In genomic region chr2:170090229-170090628, GRCh38 we compare ENCODE assay signal across 20 cellular contexts.
DNase-seq lines count a peak whose midpoint lies in the region; ATAC-seq, FAIRE-seq and TF ChIP-seq lines count a peak whose summit lies in the region.
"Had no signal": no experiment of that assay in that cellular context is flagged by ENCODE, and none has a peak within 500 bp of the region (broad histone marks: within the 10 kb centered on the region; RNA-seq: fewer than 3 reads in every experiment).

No MANE protein-coding gene starts in this region.

- H3K27me3 Mint-ChIP-seq in activated T-cell treated with anti-CD3 and anti-CD28 coated beads, Interleukin-2, amount 50 U/mL, for 72 hours (ENCODE audit: low read depth) = no peaks in the 10 kb centered on the region
- H3K27me3 Mint-ChIP-seq: CD4-positive, alpha-beta memory T cell; IgD-negative memory B cell had no signal

- H3K4me1 ChIP-seq in GM12878 (ENCODE audit: control insufficient read depth, insufficient read depth, low read length) (no peaks in the 10 kb centered on the region), endothelial cell of umbilical vein (ENCODE audit: control insufficient read depth, extremely low read depth, insufficient read depth, low read length) (peaks cover 5% of the 10 kb centered on the region), MM.1S (ENCODE audit: low read length) (no peaks in the 10 kb centered on the region)
- H3K4me1 ChIP-seq: BLaER1 had no signal

- no peaks in the 10 kb centered on the region for H3K4me1 Mint-ChIP-seq in activated T-cell treated with anti-CD3 and anti-CD28 coated beads, Interleukin-2, amount 50 U/mL, for 72 hours (ENCODE audit: low read depth)
- H3K4me1 Mint-ChIP-seq: CD14-positive monocyte; CD4-positive, alpha-beta memory T cell; IgD-negative memory B cell had no signal

- H3K9me2 ChIP-seq in MM.1S (replicated peaks; ENCODE audit: insufficient read depth, low read length) = no peaks in the 10 kb centered on the region

- H3K27ac Mint-ChIP-seq in activated T-cell treated with anti-CD3 and anti-CD28 coated beads, Interleukin-2, amount 50 U/mL, for 72 hours = peak overlapping the region; percentile 27
- H3K27ac Mint-ChIP-seq: CD4-positive, alpha-beta memory T cell; IgD-negative memory B cell had no signal

- H4K20me1 ChIP-seq in GM12878 (ENCODE audit: control insufficient read depth, insufficient read depth) (no peaks in the 10 kb centered on the region), endothelial cell of umbilical vein (replicated peaks; ENCODE audit: control insufficient read depth, extremely low read depth, insufficient read depth, low read length) (no peaks in the 10 kb centered on the region), MM.1S (ENCODE audit: insufficient read depth, low read length) (no peaks in the 10 kb centered on the region)
- H4K20me1 ChIP-seq: BLaER1 had no signal

- intact Hi-C loops in GM12878 (cut with micrococcal nuclease; ENCODE audit: unreplicated experiment) (loop anchor here (10.0 kb wide), 2 partner anchors 65 to 125 kb away; no protein-coding TSS in a partner anchor), endothelial cell of umbilical vein (cut with micrococcal nuclease) (no loop called here)

- dilution Hi-C loops in endothelial cell of umbilical vein (cut with MboI; ENCODE audit: extremely low pct_ligation_motif_present, low sequenced_read_pairs) = no loop called here

- H3K27me3 ChIP-seq in GM12878 (replicated peaks in 1 of 2; ENCODE audit: control insufficient read depth in 2 of 2, insufficient read depth in 2 of 2, low read length in 1 of 2) (no peaks in the 10 kb centered on the region), endothelial cell of umbilical vein (ENCODE audit: control insufficient read depth in 2 of 2, insufficient read depth in 2 of 2, low read length in 2 of 2) (no peaks in the 10 kb centered on the region), MM.1S (replicated peaks; ENCODE audit: insufficient read depth, low read length) (no peaks in the 10 kb centered on the region)
- H3K27me3 ChIP-seq: BLaER1 had no signal

- ATAC-seq in activated T-cell treated with anti-CD3 and anti-CD28 coated beads, Interleukin-2, amount 50 U/mL, for 72 hours (replicated peaks in 1 of 2) = no peak
- no peak for ATAC-seq in GM12878
- ATAC-seq: GM23338, HCT116 had no signal

- no peak for DNase-seq in activated T-cell treated with anti-CD3 and anti-CD28 coated beads, Interleukin-2, amount 50 U/mL, for 72 hours
- no peak for DNase-seq in activated T-cell treated with anti-CD3 and anti-CD28 coated beads, Interleukin-2, amount 50 U/mL, for 1 hour
- DNase-seq in GM12878 (ENCODE audit: low read depth, low spot score) (no peak), endothelial cell of umbilical vein (ENCODE audit: low read depth, low spot score) (no peak), MM.1S (no peak), NCI-H2029 treated with DMSO at 0.1 percent for 48 hours (lab: John Stamatoyannopoulos, UW) (no peak), NCI-H1048 (lab: John Stamatoyannopoulos, UW) (no peak)
- DNase-seq: 8988T; CD4-positive, alpha-beta memory T cell; DMS153; DND-41; EL; H7 had no signal

- BruUV-seq in GM12878 (replicated peaks; lab: Mats Ljungman, UMichigan) (no TSS peak), endothelial cell of umbilical vein (replicated peaks; lab: Mats Ljungman, UMichigan) (no TSS peak)

- H3K36me3 Mint-ChIP-seq in activated T-cell treated with anti-CD3 and anti-CD28 coated beads, Interleukin-2, amount 50 U/mL, for 72 hours (ENCODE audit: insufficient read depth in 2 of 2) = no peaks in the 10 kb centered on the region
- H3K36me3 Mint-ChIP-seq: CD14-positive monocyte; CD4-positive, alpha-beta memory T cell; IgD-negative memory B cell had no signal

- no peaks in the 10 kb centered on the region for H3K9me3 ChIP-seq in GM12878 (replicated peaks; ENCODE audit: control insufficient read depth, insufficient read depth, low read length)
- no peaks in the 10 kb centered on the region for H3K9me3 ChIP-seq in endothelial cell of umbilical vein (replicated peaks; ENCODE audit: control insufficient read depth, insufficient read depth, low read length)
- H3K9me3 ChIP-seq in MM.1S (replicated peaks; ENCODE audit: insufficient read depth, low read length) = no peaks in the 10 kb centered on the region

- TF ChIP-seq CTCF in GM12878 (IDR thresholded peaks at IDR 0.05 in 2 of 3, conservative IDR thresholded peaks at IDR 0.05 in 1 of 3; ENCODE audit: control insufficient read depth in 2 of 3, extremely low read depth in 1 of 3, insufficient read depth in 1 of 3, low read depth in 3 of 3, low read length in 3 of 3) = no peak
- TF ChIP-seq CTCF in endothelial cell of umbilical vein (IDR thresholded peaks at IDR 0.05; ENCODE audit: extremely low read depth in 1 of 2, insufficient read depth in 1 of 2, low read depth in 1 of 2, low read length in 2 of 2) = no peak
- TF ChIP-seq CTCF in MM.1S (IDR thresholded peaks at IDR 0.05; ENCODE audit: low read length) = no peak

- SMC1A ChIA-PET in GM12878 (lab: Charles Lee; ENCODE audit: uncharacterized antibody, unreplicated experiment) = interaction anchor here (0.7 to 1.5 kb wide), 3 partner anchors 24 to 71 kb away, joined by 3 to 4 read pairs (median 3); no protein-coding TSS in a partner anchor

- H3K4me2 ChIP-seq in GM12878 (ENCODE audit: control insufficient read depth, insufficient read depth) (no peak overlapping the region), endothelial cell of umbilical vein (ENCODE audit: insufficient read depth, low read length) (no peak overlapping the region), MM.1S (ENCODE audit: low read depth, low read length) (no peak overlapping the region)
- H3K4me2 ChIP-seq: BLaER1, GM23338 had no signal

- H2AFZ ChIP-seq in GM12878 (ENCODE audit: control insufficient read depth, low read depth, low read length) (no peak overlapping the region), endothelial cell of umbilical vein (ENCODE audit: low read depth, low read length) (no peak overlapping the region), MM.1S (ENCODE audit: low read length) (no peak overlapping the region)
- H2AFZ ChIP-seq: GM23338 had no signal

- H3K9ac ChIP-seq in GM12878 (ENCODE audit: control insufficient read depth, insufficient read depth, low read length) (no peak overlapping the region), endothelial cell of umbilical vein (replicated peaks; ENCODE audit: extremely low read depth, insufficient read depth, low read length) (no peak overlapping the region), MM.1S (ENCODE audit: low read length) (no peak overlapping the region)
- H3K9ac ChIP-seq: BLaER1 had no signal

- H3F3A ChIP-seq in MM.1S (ENCODE audit: insufficient read depth, low read length) = no peaks in the 10 kb centered on the region

- CTCF ChIA-PET in GM12878 (lab: Yijun Ruan, JAX) (no interaction called here), endothelial cell of umbilical vein (lab: Charles Lee) (no interaction called here)

- no peak for TF ChIP-seq POLR2A in GM12878 (IDR thresholded peaks at IDR 0.05; ENCODE audit: low read depth, low read length)
- no peak for TF ChIP-seq POLR2A in endothelial cell of umbilical vein (IDR thresholded peaks at IDR 0.05; ENCODE audit: low read depth, low read length)

- POLR2A ChIA-PET in GM12878 (lab: Charles Lee) = interaction anchor here (0.5 kb wide), 1 partner anchor 15 kb away, joined by 3 read pairs; no protein-coding TSS in a partner anchor
- POLR2A ChIA-PET in endothelial cell of umbilical vein (lab: Charles Lee) = no interaction called here

- FAIRE-seq in GM12878 (lab: Jason Lieb, UNC) = no peak
- FAIRE-seq in endothelial cell of umbilical vein (lab: Jason Lieb, UNC) = no peak
- FAIRE-seq: GM12891, HTR-8/SVneo had no signal

- H3K79me2 ChIP-seq in GM12878 (ENCODE audit: control insufficient read depth, insufficient read depth, low read length) = no peaks in the 10 kb centered on the region
- no peaks in the 10 kb centered on the region for H3K79me2 ChIP-seq in endothelial cell of umbilical vein (ENCODE audit: control insufficient read depth, insufficient read depth, low read length)
- H3K79me2 ChIP-seq in MM.1S (ENCODE audit: low read length) = no peaks in the 10 kb centered on the region

- no peak for TF ChIP-seq RAD21 in GM12878 (IDR thresholded peaks at IDR 0.05; ENCODE audit: insufficient read depth, low read depth, low read length)

- H3K36me3 ChIP-seq in GM12878 (ENCODE audit: control insufficient read depth in 2 of 2, insufficient read depth in 2 of 2, low read length in 1 of 2) = no peaks in the 10 kb centered on the region
- H3K36me3 ChIP-seq in endothelial cell of umbilical vein (ENCODE audit: control insufficient read depth in 2 of 2, extremely low read depth in 1 of 2, insufficient read depth in 2 of 2, low read length in 2 of 2) = no peaks in the 10 kb centered on the region
- no peaks in the 10 kb centered on the region for H3K36me3 ChIP-seq in MM.1S (replicated peaks; ENCODE audit: insufficient read depth, low read length)
- H3K36me3 ChIP-seq: BLaER1 had no signal

- in situ Hi-C loops in GM12878 (cut with MboI) = no loop called here

- H3K9me1 ChIP-seq in endothelial cell of umbilical vein (replicated peaks; ENCODE audit: control insufficient read depth, extremely low read depth, insufficient read depth, low read length) = no peaks in the 10 kb centered on the region

- no peak overlapping the region for H3K4me3 Mint-ChIP-seq in activated T-cell treated with anti-CD3 and anti-CD28 coated beads, Interleukin-2, amount 50 U/mL, for 72 hours
- H3K4me3 Mint-ChIP-seq: CD14-positive monocyte; CD4-positive, alpha-beta memory T cell; GM23338; IgD-negative memory B cell had no signal

- H3K4me3 ChIP-seq in GM12878 = no peak overlapping the region
- no peak overlapping the region for H3K4me3 ChIP-seq in endothelial cell of umbilical vein (replicated peaks in 1 of 3; ENCODE audit: insufficient read depth in 1 of 3, low read depth in 1 of 3, low read length in 3 of 3)
- H3K4me3 ChIP-seq in MM.1S (ENCODE audit: low read length) = no peak overlapping the region
- H3K4me3 ChIP-seq: BLaER1, GM23338 had no signal

- H3K27ac ChIP-seq in GM12878 (ENCODE audit: control insufficient read depth, insufficient read depth) = no peak overlapping the region
- no peak overlapping the region for H3K27ac ChIP-seq in endothelial cell of umbilical vein (ENCODE audit: insufficient read depth, low read depth, low read length)
- no peak overlapping the region for H3K27ac ChIP-seq in MM.1S (ENCODE audit: low read length)
- H3K27ac ChIP-seq: BLaER1 had no signal

- TF ChIP-seq EP300 in GM12878 (IDR thresholded peaks at IDR 0.05; ENCODE audit: borderline replicate concordance in 1 of 2, control insufficient read depth in 1 of 2, low read depth in 2 of 2, low read length in 2 of 2) = no peak

- RAD21 ChIA-PET in GM12878 (lab: Charles Lee; ENCODE audit: unreplicated experiment) = no interaction called here

- peaks cover 2 to 3% of the 10 kb centered on the region in 2 donors for H3K9me3 Mint-ChIP-seq in activated T-cell treated with anti-CD3 and anti-CD28 coated beads, Interleukin-2, amount 50 U/mL, for 72 hours

TF ChIP-seq in GM12878, 131 proteins besides CTCF, POLR2A, EP300 and RAD21:
- TF ChIP-seq ATF7 (IDR thresholded peaks at IDR 0.05; ENCODE audit: low read depth) = peak; percentile 65; the same call in 1 of the 2 replicates
- no peak for TF ChIP-seq HDGF (IDR thresholded peaks at IDR 0.05)
TF ChIP-seq in GM12878: peak in this region for 1.

TF ChIP-seq in endothelial cell of umbilical vein, 7 proteins besides CTCF, POLR2A, EP300 and RAD21 (continues in another document):
- no peak for TF ChIP-seq MYC (IDR thresholded peaks at IDR 0.05; ENCODE audit: low read depth, low read length)
- no peak for TF ChIP-seq FOS (IDR thresholded peaks at IDR 0.05; ENCODE audit: borderline replicate concordance, insufficient read depth, low read length)
